In the genomic region with DNA sequence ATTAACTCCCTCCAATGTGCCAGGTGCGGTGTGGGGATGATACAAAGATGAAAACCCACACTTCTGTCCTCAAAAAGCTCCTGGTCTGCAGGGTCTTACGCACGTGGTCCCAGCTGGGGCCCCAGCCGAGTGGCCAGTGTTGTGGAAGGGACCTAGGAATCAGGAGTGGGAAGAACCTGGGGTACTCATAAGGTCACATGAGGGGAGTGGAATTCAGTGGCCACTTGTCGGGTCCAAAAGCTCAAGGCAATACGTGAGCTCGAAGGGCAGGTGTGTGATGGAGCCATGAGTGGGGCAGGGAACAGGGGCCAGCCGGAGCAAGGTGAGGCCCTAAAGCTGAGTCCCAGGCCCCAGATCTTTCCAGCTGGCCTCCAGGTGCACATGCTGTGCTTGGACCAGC, we compare ENCODE assay signal across 19 cellular contexts.
"Had no signal": no experiment of that assay in that cellular context is flagged by ENCODE, and none has a peak within 500 bp of the region (broad histone marks: within the 10 kb centered on the region; RNA-seq: fewer than 3 reads in every experiment).

No MANE protein-coding gene starts in this region.

- ATAC-seq: foreskin keratinocyte; naive thymus-derived CD4-positive, alpha-beta T cell; stimulated activated memory B cell treated with anti-CD40 and anti-IgM and Interleukin-4, amounts not matched to agents 10 μg/mL and 1 μg/mL and 100 μg/mL, for 72 hours had no signal

- H3K4me3 ChIP-seq: colonic mucosa, hepatocyte, ovary, right atrium auricular region, testis, tibial nerve had no signal

- H3K27me3 ChIP-seq: colonic mucosa, foreskin keratinocyte, hepatocyte, ovary, right atrium auricular region, testis, tibial nerve had no signal

- H3K27me3 Mint-ChIP-seq: naive thymus-derived CD4-positive, alpha-beta T cell; stimulated activated naive CD8-positive, alpha-beta T cell treated with anti-CD3 and anti-CD28 coated beads, Interleukin-15, Interleukin-2, amounts not matched to agents 100 ng/mL and 50 ng/mL, for 24 hours had no signal

- H3K4me1 Mint-ChIP-seq: naive thymus-derived CD4-positive, alpha-beta T cell; stimulated activated memory B cell treated with anti-CD40 and anti-IgM and Interleukin-4, amounts not matched to agents 10 μg/mL and 1 μg/mL and 100 μg/mL, for 72 hours had no signal

- H3K79me2 ChIP-seq: hepatocyte had no signal

- H3K9me3 Mint-ChIP-seq: stimulated activated naive CD8-positive, alpha-beta T cell treated with anti-CD3 and anti-CD28 coated beads, Interleukin-15, Interleukin-2, amounts not matched to agents 100 ng/mL and 50 ng/mL, for 24 hours had no signal

- H3K9me3 ChIP-seq: colonic mucosa, ovary, right atrium auricular region, testis had no signal

- H2AFZ ChIP-seq: hepatocyte had no signal

- H3K4me1 ChIP-seq: colonic mucosa, right atrium auricular region, testis, tibial nerve had no signal

- H3K27ac Mint-ChIP-seq: naive thymus-derived CD4-positive, alpha-beta T cell; stimulated activated memory B cell treated with anti-CD40 and anti-IgM and Interleukin-4, amounts not matched to agents 10 μg/mL and 1 μg/mL and 100 μg/mL, for 72 hours; stimulated activated naive CD8-positive, alpha-beta T cell treated with anti-CD3 and anti-CD28 coated beads, Interleukin-15, Interleukin-2, amounts not matched to agents 100 ng/mL and 50 ng/mL, for 24 hours had no signal

- H3K27ac ChIP-seq: colonic mucosa, foreskin keratinocyte, hepatocyte, ovary, right atrium auricular region, testis, tibial nerve had no signal

- H3K4me3 Mint-ChIP-seq: endodermal cell; naive thymus-derived CD4-positive, alpha-beta T cell; stimulated activated memory B cell treated with anti-CD40 and anti-IgM and Interleukin-4, amounts not matched to agents 10 μg/mL and 1 μg/mL and 100 μg/mL, for 72 hours; stimulated activated naive CD8-positive, alpha-beta T cell treated with anti-CD3 and anti-CD28 coated beads, Interleukin-15, Interleukin-2, amounts not matched to agents 100 ng/mL and 50 ng/mL, for 24 hours had no signal

- H3K4me2 ChIP-seq: hepatocyte had no signal

- FAIRE-seq: endothelial cell of umbilical vein, small intestine had no signal

- DNase-seq: cerebellar nuclear complex; colonic mucosa; effector CD4-positive, alpha-beta T cell; erythroblast; foreskin keratinocyte; mesendoderm; naive thymus-derived CD4-positive, alpha-beta T cell; nucleus accumbens; small intestine; stimulated activated CD4-positive, alpha-beta T cell treated with anti-CD3 and anti-CD28 coated beads, Interleukin-2, amount 100 ng/mL, for 48 hours; testis had no signal

- H3K36me3 ChIP-seq: colonic mucosa, ovary, right atrium auricular region had no signal
